Comparison of ENCODE assay signal across 19 cellular contexts in genomic region chr13:93797463-93797862, GRCh38.
A peak's percentile ranks its signal among the peaks of the same experiment; 100 is the strongest.
DNase-seq lines count a peak whose midpoint lies in the region; ATAC-seq and TF ChIP-seq lines count a peak whose summit lies in the region.
"Had no signal": no experiment of that assay in that cellular context is flagged by ENCODE, and none has a peak within 500 bp of the region (broad histone marks: within the 10 kb centered on the region; RNA-seq: fewer than 3 reads in every experiment).

No MANE protein-coding gene starts in this region.

- H3K4me3 ChIP-seq in endocrine pancreas (ENCODE audit: control insufficient read depth, insufficient read depth, low read length), result peak overlapping the region; percentile 36

- H3K36me3 ChIP-seq in endocrine pancreas (ENCODE audit: control insufficient read depth, insufficient read depth, low read length), result no peaks in the 10 kb centered on the region

- no peak for DNase-seq in DMS79 (lab: John Stamatoyannopoulos, UW)
- DNase-seq: activated CD8-positive, alpha-beta memory T cell treated with anti-CD3 and anti-CD28 coated beads, Interleukin-2, amount 50 U/mL, for 4 hours; activated naive CD4-positive, alpha-beta T cell treated with anti-CD3 and anti-CD28 coated beads for 36 hours; dermis blood vessel endothelial cell; GOT3; hypothalamus; left colon; NCI-H1092 treated with DMSO at 0.1 percent for 48 hours; stimulated activated CD4-positive, alpha-beta T cell treated with anti-CD3 and anti-CD28 coated beads, Interleukin-4, amount 100 ng/mL, for 1 hour; T-helper 2 cell had no signal

- no peaks in the 10 kb centered on the region for H3K27me3 ChIP-seq in endocrine pancreas (ENCODE audit: control insufficient read depth, insufficient read depth, low read length)

- H3K4me1 ChIP-seq in endocrine pancreas (ENCODE audit: control insufficient read depth, insufficient read depth, low read length), result peaks cover 3% of the 10 kb centered on the region

- ATAC-seq in GM18505 (IDR thresholded peaks at IDR 0.05; ENCODE audit: unreplicated experiment) (peak; percentile 74), GM21526 (IDR thresholded peaks at IDR 0.05; ENCODE audit: low FRiP score, unreplicated experiment) (peak; percentile 45), HG03066 (IDR thresholded peaks at IDR 0.05; ENCODE audit: low read depth, unreplicated experiment) (peak; percentile 64), HG03354 (IDR thresholded peaks at IDR 0.05; ENCODE audit: poor library complexity, severe bottlenecking, unreplicated experiment) (no peak), HG03439 (IDR thresholded peaks at IDR 0.05; ENCODE audit: unreplicated experiment) (no peak), HG02840 (IDR thresholded peaks at IDR 0.05; ENCODE audit: low FRiP score, unreplicated experiment) (no peak)
- ATAC-seq: activated CD4-positive, CD25-positive, alpha-beta regulatory T cell treated with anti-CD3 and anti-CD28 coated beads, Interleukin-2, amount 50 U/mL, for 24 hours; left colon; Right ventricle myocardium inferior had no signal

- TF ChIP-seq POLR2A in GM18505 (IDR thresholded peaks at IDR 0.05; ENCODE audit: borderline replicate concordance, extremely low read depth, insufficient read depth, insufficient read length), result no peak

- no peak overlapping the region for H3K9ac ChIP-seq in endocrine pancreas (ENCODE audit: control insufficient read depth, insufficient read depth, low read length)

- no peaks in the 10 kb centered on the region for H3K9me3 ChIP-seq in endocrine pancreas (ENCODE audit: control insufficient read depth, low read length)

Comparison
In these comparisons a context has a peak if more than half of its experiments do, and no peak if none do; other contexts are left out.
1. ATAC-seq: peak in GM18505 (single experiment), GM21526 (single experiment) and HG03066 (single experiment); none in HG03354 (single experiment), HG03439 (single experiment) and HG02840 (single experiment).